18 cellular contexts compared by ENCODE assay signal in genomic region chr5:172447646-172448365, GRCh38.
"Had no signal": no experiment of that assay in that cellular context is flagged by ENCODE, and none has a peak within 500 bp of the region (broad histone marks: within the 10 kb centered on the region; RNA-seq: fewer than 3 reads in every experiment).

No MANE protein-coding gene starts in this region.

- H3K27ac Mint-ChIP-seq: memory B cell, nephron progenitor cell had no signal

- H3K9me3 ChIP-seq: ascending aorta, gastroesophageal sphincter, ovary, upper lobe of left lung had no signal

- H3K4me3 ChIP-seq: ascending aorta, gastroesophageal sphincter, ovary, upper lobe of left lung had no signal

- H3K36me3 ChIP-seq: ascending aorta, ovary, upper lobe of left lung had no signal

- DNase-seq: activated CD4-positive, alpha-beta T cell treated with anti-CD3 and anti-CD28 coated beads for 1 hour; activated CD4-positive, alpha-beta T cell treated with anti-CD3 and anti-CD28 coated beads, Interleukin-2, amount 50 U/mL, for 48 hours; activated naive CD4-positive, alpha-beta T cell; activated T-cell treated with anti-CD3 and anti-CD28 coated beads, Interleukin-2, amount 50 U/mL, for 4 hours; central memory CD4-positive, alpha-beta T cell; cortex of kidney; effector memory CD4-positive, alpha-beta T cell; islet precursor cell; nephron progenitor cell; stimulated activated CD4-positive, alpha-beta T cell treated with anti-CD3 and anti-CD28 coated beads, Interleukin-4, amount 100 ng/mL, for 1 hour; T-helper 9 cell; upper lobe of left lung had no signal

- ATAC-seq: activated T-cell treated with anti-CD3 and anti-CD28 coated beads, Interleukin-2, amount 50 U/mL, for 4 hours; gastroesophageal sphincter; left lobe of liver had no signal

- H3K27me3 ChIP-seq: ascending aorta, gastroesophageal sphincter, ovary, upper lobe of left lung had no signal

- H3K4me3 Mint-ChIP-seq: activated T-cell treated with anti-CD3 and anti-CD28 coated beads, Interleukin-2, amount 50 U/mL, for 4 hours; memory B cell; nephron progenitor cell had no signal

- H3K27ac ChIP-seq: ascending aorta, epithelial cell of prostate had no signal

- H3K9me3 Mint-ChIP-seq: activated T-cell treated with anti-CD3 and anti-CD28 coated beads, Interleukin-2, amount 50 U/mL, for 4 hours; memory B cell; nephron progenitor cell had no signal
